15 cellular contexts compared by ENCODE assay signal in genomic region chr19:3411636-3412035, GRCh38. TPM values are rescaled to one million over a fixed set of nuclear protein-coding genes. Genes with fewer than 3 reads are reported as not detected.
DNase-seq lines count a peak whose midpoint lies in the region; ATAC-seq and TF ChIP-seq lines count a peak whose summit lies in the region.
"Had no signal": no experiment of that assay in that cellular context is flagged by ENCODE, and none has a peak within 500 bp of the region (broad histone marks: within the 10 kb centered on the region; RNA-seq: fewer than 3 reads in every experiment).

No MANE protein-coding gene starts in this region.

- 18% methylated on average over 9 of the region's 13 CpGs for WGBS in right lobe of liver (ENCODE audit: insufficient coverage, low coverage, low lambda C conversion rate, missing lambda C conversion rate)

- ATAC-seq in right lobe of liver (peak; percentile 37 to 58 (median 48)), gastrocnemius medialis (peak in 1 of 2 donors; percentile 29)
- no peak for ATAC-seq in naive thymus-derived CD4-positive, alpha-beta T cell
- ATAC-seq in activated CD4-positive, alpha-beta T cell treated with anti-CD3 and anti-CD28 coated beads for 36 hours, result no peak
- ATAC-seq: CD8-positive, alpha-beta T cell had no signal

- peak overlapping the region in 8 of 11 experiments; percentile 28 to 79 (median 68); a peak in 14 of 22 replicates for H3K4me2 ChIP-seq in BLaER1 treated with 17β-estradiol and CSF1 and Interleukin-3, amounts not matched to agents 10 nM and 100 nM

- intact Hi-C loops in right lobe of liver (cut with DNase I) (no loop called here), gastrocnemius medialis (cut with DNase I; ENCODE audit: low total_unique reads) (no loop called here)
- intact Hi-C loops in naive thymus-derived CD4-positive, alpha-beta T cell (cut with micrococcal nuclease), result no loop called here
- intact Hi-C loops in activated CD4-positive, alpha-beta T cell treated with anti-CD3 and anti-CD28 coated beads for 36 hours (cut with DNase I, micrococcal nuclease), result no loop called here

- POLR2A ChIA-PET in naive thymus-derived CD4-positive, alpha-beta T cell (lab: Charles Lee), result no interaction called here
- POLR2A ChIA-PET in activated CD4-positive, alpha-beta T cell treated with anti-CD3 and anti-CD28 coated beads for 36 hours (lab: Charles Lee), result interaction anchor here (0.7 kb wide), 1 partner anchor 1066 kb away, joined by 3 read pairs; no protein-coding TSS in a partner anchor

- TF ChIP-seq POLR2A in right lobe of liver (IDR thresholded peaks at IDR 0.05) (peak; percentile 91), gastrocnemius medialis (IDR thresholded peaks at IDR 0.05) (peak; percentile 27 to 38)

- no peaks in the 10 kb centered on the region for H3K27me3 ChIP-seq in BLaER1 treated with 17β-estradiol and CSF1 and Interleukin-3, amounts not matched to agents 10 nM and 100 nM
- H3K27me3 ChIP-seq in right lobe of liver (no peaks in the 10 kb centered on the region), gastrocnemius medialis (no peaks in the 10 kb centered on the region)
- no peaks in the 10 kb centered on the region for H3K27me3 ChIP-seq in naive thymus-derived CD4-positive, alpha-beta T cell (ENCODE audit: control insufficient read depth in 2 of 2, insufficient read depth in 2 of 2, low read length in 2 of 2)
- H3K27me3 ChIP-seq: MG63 had no signal

- no peaks in the 10 kb centered on the region for H3K36me3 Mint-ChIP-seq in brain
- H3K36me3 Mint-ChIP-seq in naive thymus-derived CD4-positive, alpha-beta T cell, result peaks cover 0 to 18% (median 0%) of the 10 kb centered on the region in 5 donors
- no peaks in the 10 kb centered on the region for H3K36me3 Mint-ChIP-seq in activated CD4-positive, alpha-beta T cell treated with anti-CD3 and anti-CD28 coated beads for 36 hours (ENCODE audit: low read depth)

- H3K27ac Mint-ChIP-seq in brain, result peak overlapping the region in 3 of 5 experiments; percentile 22 to 71 (median 63)
- H3K27ac Mint-ChIP-seq in naive thymus-derived CD4-positive, alpha-beta T cell, result peak overlapping the region in 1 of 9 donors; percentile 9
- H3K27ac Mint-ChIP-seq in activated CD4-positive, alpha-beta T cell treated with anti-CD3 and anti-CD28 coated beads for 36 hours, result no peak overlapping the region
- H3K27ac Mint-ChIP-seq: CD8-positive, alpha-beta T cell; H9 had no signal

- H3K4me3 ChIP-seq in BLaER1 treated with 17β-estradiol and CSF1 and Interleukin-3, amounts not matched to agents 10 nM and 100 nM, result no peak overlapping the region
- H3K4me3 ChIP-seq in right lobe of liver (peak overlapping the region in 1 of 3 donors; percentile 21), gastrocnemius medialis (no peak overlapping the region)
- H3K4me3 ChIP-seq in naive thymus-derived CD4-positive, alpha-beta T cell (ENCODE audit: low read length), result no peak overlapping the region
- H3K4me3 ChIP-seq: MG63 had no signal

- H3K4me1 ChIP-seq in BLaER1 treated with 17β-estradiol and CSF1 and Interleukin-3, amounts not matched to agents 10 nM and 100 nM, result peaks cover 57 to 98% (median 93%) of the 10 kb centered on the region in 10 experiments
- H3K4me1 ChIP-seq in right lobe of liver (peaks cover 0 to 85% (median 29%) of the 10 kb centered on the region in 4 donors), gastrocnemius medialis (peaks cover 49 to 78% of the 10 kb centered on the region in 2 donors)
- H3K4me1 ChIP-seq in naive thymus-derived CD4-positive, alpha-beta T cell (ENCODE audit: control insufficient read depth in 2 of 2, insufficient read depth in 2 of 2, low read length in 2 of 2), result no peaks in the 10 kb centered on the region

- in situ Hi-C loops in gastrocnemius medialis (cut with MboI; ENCODE audit: low sequenced_read_pairs in 4 of 4), result no loop called here

- H3K36me3 ChIP-seq in BLaER1 treated with 17β-estradiol and CSF1 and Interleukin-3, amounts not matched to agents 10 nM and 100 nM, result peaks cover 31 to 66% (median 37%) of the 10 kb centered on the region in 11 experiments; a peak in 18 of 22 replicates
- H3K36me3 ChIP-seq in right lobe of liver, result peaks cover 0 to 3% (median 0%) of the 10 kb centered on the region in 4 donors
- H3K36me3 ChIP-seq in gastrocnemius medialis, result peaks cover 0 to 2% of the 10 kb centered on the region in 2 donors
- peaks cover 0 to 9% (median 0%) of the 10 kb centered on the region in 3 experiments for H3K36me3 ChIP-seq in naive thymus-derived CD4-positive, alpha-beta T cell (ENCODE audit: control insufficient read depth in 2 of 3, insufficient read depth in 3 of 3, low read length in 3 of 3)

- peak overlapping the region in 7 of 11 experiments; percentile 14 to 86 (median 81); a peak in 10 of 22 replicates for H3K27ac ChIP-seq in BLaER1 treated with 17β-estradiol and CSF1 and Interleukin-3, amounts not matched to agents 10 nM and 100 nM
- H3K27ac ChIP-seq in right lobe of liver (peak overlapping the region; percentile 43 to 100 (median 86)), gastrocnemius medialis (peak overlapping the region; percentile 98 to 100 (median 98))
- H3K27ac ChIP-seq in naive thymus-derived CD4-positive, alpha-beta T cell (ENCODE audit: low read depth, low read length), result no peak overlapping the region

- H3K4me3 Mint-ChIP-seq in brain, result no peak overlapping the region
- H3K4me3 Mint-ChIP-seq in naive thymus-derived CD4-positive, alpha-beta T cell, result no peak overlapping the region
- no peak overlapping the region for H3K4me3 Mint-ChIP-seq in activated CD4-positive, alpha-beta T cell treated with anti-CD3 and anti-CD28 coated beads for 36 hours
- H3K4me3 Mint-ChIP-seq: CD8-positive, alpha-beta T cell; H9 had no signal

- CTCF ChIA-PET in naive thymus-derived CD4-positive, alpha-beta T cell (lab: Charles Lee), result interaction anchor here (0.7 kb wide), 1 partner anchor 69 kb away, joined by 5 read pairs; no protein-coding TSS in a partner anchor
- CTCF ChIA-PET in activated CD4-positive, alpha-beta T cell treated with anti-CD3 and anti-CD28 coated beads for 36 hours (lab: Charles Lee), result interaction anchor here (2.3 kb wide), 1 partner anchor 18 kb away, joined by 10 read pairs; no protein-coding TSS in a partner anchor

- TF ChIP-seq CTCF in brain (conservative IDR thresholded peaks at IDR 0.05), result no peak
- TF ChIP-seq CTCF in right lobe of liver (IDR thresholded peaks at IDR 0.05), result no peak
- TF ChIP-seq CTCF in gastrocnemius medialis (IDR thresholded peaks at IDR 0.05 in 4 of 5, conservative IDR thresholded peaks at IDR 0.05 in 1 of 5), result no peak

- peaks cover 7% of the 10 kb centered on the region for H3K4me1 Mint-ChIP-seq in brain
- H3K4me1 Mint-ChIP-seq in naive thymus-derived CD4-positive, alpha-beta T cell, result peaks cover 0 to 6% (median 0%) of the 10 kb centered on the region in 7 donors
- H3K4me1 Mint-ChIP-seq in activated CD4-positive, alpha-beta T cell treated with anti-CD3 and anti-CD28 coated beads for 36 hours, result no peaks in the 10 kb centered on the region

- H3K9me3 Mint-ChIP-seq in brain, result peaks cover 0 to 2% (median 0%) of the 10 kb centered on the region in 5 experiments
- H3K9me3 Mint-ChIP-seq in naive thymus-derived CD4-positive, alpha-beta T cell, result peaks cover 0 to 1% (median 0%) of the 10 kb centered on the region in 11 donors
- H3K9me3 Mint-ChIP-seq in activated CD4-positive, alpha-beta T cell treated with anti-CD3 and anti-CD28 coated beads for 36 hours (ENCODE audit: low read depth), result no peaks in the 10 kb centered on the region
- H3K9me3 Mint-ChIP-seq: CD8-positive, alpha-beta T cell; H9 had no signal

- H4K20me1 ChIP-seq in BLaER1 treated with 17β-estradiol and CSF1 and Interleukin-3, amounts not matched to agents 10 nM and 100 nM, result peaks cover 4 to 93% (median 59%) of the 10 kb centered on the region in 11 experiments; a peak in 17 of 22 replicates

- H3K9me3 ChIP-seq in BLaER1 treated with 17β-estradiol and CSF1 and Interleukin-3, amounts not matched to agents 10 nM and 100 nM (replicated peaks in 1 of 11), result no peaks in the 10 kb centered on the region
- no peaks in the 10 kb centered on the region for H3K9me3 ChIP-seq in right lobe of liver
- no peaks in the 10 kb centered on the region for H3K9me3 ChIP-seq in gastrocnemius medialis
- H3K9me3 ChIP-seq in naive thymus-derived CD4-positive, alpha-beta T cell (ENCODE audit: control insufficient read depth in 2 of 3, low read length in 3 of 3), result no peaks in the 10 kb centered on the region
- H3K9me3 ChIP-seq: MG63 had no signal

- peak; percentile 81 to 93 (median 89) for DNase-seq in right lobe of liver
- DNase-seq in gastrocnemius medialis, result peak; percentile 54 to 62
- DNase-seq in naive thymus-derived CD4-positive, alpha-beta T cell, result no peak
- DNase-seq in AML-193 (lab: John Stamatoyannopoulos, UW), result no peak
- no peak for DNase-seq in activated CD8-positive, alpha-beta memory T cell treated with anti-CD3 and anti-CD28 coated beads for 24 hours
- no peak for DNase-seq in activated CD4-positive, alpha-beta T cell treated with anti-CD3 and anti-CD28 coated beads for 36 hours
- DNase-seq: CD8-positive, alpha-beta T cell; H9; MG63; NCI-H1105; NCI-H1694 treated with DMSO at 0.1 percent for 48 hours; NCI-H345; NCI-H69 had no signal

- H3K27me3 Mint-ChIP-seq in brain, result no peaks in the 10 kb centered on the region
- H3K27me3 Mint-ChIP-seq in naive thymus-derived CD4-positive, alpha-beta T cell, result no peaks in the 10 kb centered on the region
- H3K27me3 Mint-ChIP-seq in activated CD4-positive, alpha-beta T cell treated with anti-CD3 and anti-CD28 coated beads for 36 hours, result no peaks in the 10 kb centered on the region

- H3K9ac ChIP-seq in BLaER1 treated with 17β-estradiol and CSF1 and Interleukin-3, amounts not matched to agents 10 nM and 100 nM, result peak overlapping the region in 7 of 11 experiments; percentile 7 to 72 (median 38); a peak in 10 of 22 replicates

RNA-seq across cellular contexts. Expression of gene NFIC, which starts 45.3 kb away (rescaled TPM):
- 79.3 TPM for polyA plus RNA-seq in brain (ENCODE audit: insufficient read depth, low read depth, low replicate concordance)
- total RNA-seq in right lobe of liver, result 100 to 1,000 TPM in 4 of 6 experiments, 10 to 100 TPM in 2; 94.6 to 168 (median 120) TPM
- 100 to 1,000 TPM in 3 of 4 donors, 10 to 100 TPM in 1; 90.2 to 403 (median 348) TPM for total RNA-seq in gastrocnemius medialis
- total RNA-seq in naive thymus-derived CD4-positive, alpha-beta T cell, result 10 to 100 TPM; 15.0 to 35.2 (median 33.1) TPM
- 10 to 100 TPM; 12.2 to 24.6 TPM for polyA plus RNA-seq in naive thymus-derived CD4-positive, alpha-beta T cell
- 10 to 100 TPM; 20.5 to 22.6 TPM for total RNA-seq in activated CD4-positive, alpha-beta T cell treated with anti-CD3 and anti-CD28 coated beads for 36 hours

Comparison
In these comparisons a context has a peak if more than half of its experiments do, and no peak if none do; other contexts are left out.
1. ATAC-seq: peak in right lobe of liver (4 of 4); none in naive thymus-derived CD4-positive, alpha-beta T cell (single experiment) and activated CD4-positive, alpha-beta T cell treated with anti-CD3 and anti-CD28 coated beads for 36 hours (single experiment).
2. DNase-seq: peak in right lobe of liver (3 of 3) and gastrocnemius medialis (2 of 2); none in naive thymus-derived CD4-positive, alpha-beta T cell (0 of 9), AML-193 (0 of 2), activated CD8-positive, alpha-beta memory T cell treated with anti-CD3 and anti-CD28 coated beads for 24 hours (single experiment) and activated CD4-positive, alpha-beta T cell treated with anti-CD3 and anti-CD28 coated beads for 36 hours (single experiment).